Comparison of ENCODE assay signal across 1 cellular context in the genomic region with DNA sequence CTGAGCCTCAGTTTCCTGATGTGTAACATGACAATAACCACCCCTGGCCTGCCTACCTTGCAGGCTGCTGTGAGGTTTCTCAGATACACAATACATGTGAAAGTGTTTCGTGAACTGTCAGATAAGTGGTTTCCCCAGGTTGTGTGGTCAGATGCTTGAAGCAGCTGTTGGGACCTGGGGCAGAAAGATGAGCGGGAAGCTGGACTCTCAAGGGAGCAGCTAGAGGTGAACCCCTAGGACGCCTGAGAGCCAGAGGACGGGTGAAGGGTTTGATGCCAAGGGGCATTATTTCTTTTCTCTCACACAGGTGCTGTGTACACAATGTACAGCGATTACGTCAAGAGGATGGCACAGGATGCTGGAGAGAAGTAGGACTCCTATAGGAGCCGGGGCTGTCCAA.
TF ChIP-seq lines count a peak whose summit lies in the region.

No MANE protein-coding gene starts in this region.

TF ChIP-seq in HepG2, 621 proteins besides CTCF, POLR2A, EP300 and RAD21:
- TF ChIP-seq, protein P1, sequence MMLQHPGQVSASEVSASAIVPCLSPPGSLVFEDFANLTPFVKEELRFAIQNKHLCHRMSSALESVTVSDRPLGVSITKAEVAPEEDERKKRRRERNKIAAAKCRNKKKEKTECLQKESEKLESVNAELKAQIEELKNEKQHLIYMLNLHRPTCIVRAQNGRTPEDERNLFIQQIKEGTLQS (CRISPR knock-in tag; IDR thresholded peaks at IDR 0.05) = no peak
- TF ChIP-seq SP4 (CRISPR knock-in tag; IDR thresholded peaks at IDR 0.05) (no peak), ZNF547 (CRISPR knock-in tag; IDR thresholded peaks at IDR 0.05) (no peak), PAWR (CRISPR knock-in tag; IDR thresholded peaks at IDR 0.05; ENCODE audit: borderline replicate concordance) (no peak), ZBTB21 (CRISPR knock-in tag; IDR thresholded peaks at IDR 0.05) (no peak)
- TF ChIP-seq, protein P2, sequence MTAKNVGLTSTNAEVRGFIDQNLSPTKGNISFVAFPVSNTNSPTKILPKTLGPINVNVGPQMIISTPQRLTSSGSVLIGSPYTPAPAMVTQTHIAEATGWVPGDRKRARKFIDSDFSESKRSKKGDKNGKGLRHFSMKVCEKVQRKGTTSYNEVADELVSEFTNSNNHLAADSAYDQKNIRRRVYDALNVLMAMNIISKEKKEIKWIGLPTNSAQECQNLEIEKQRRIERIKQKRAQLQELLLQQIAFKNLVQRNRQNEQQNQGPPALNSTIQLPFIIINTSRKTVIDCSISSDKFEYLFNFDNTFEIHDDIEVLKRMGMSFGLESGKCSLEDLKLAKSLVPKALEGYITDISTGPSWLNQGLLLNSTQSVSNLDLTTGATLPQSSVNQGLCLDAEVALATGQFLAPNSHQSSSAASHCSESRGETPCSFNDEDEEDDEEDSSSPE (CRISPR knock-in tag; IDR thresholded peaks at IDR 0.05) = no peak
